Comparison of ENCODE assay signal across 1 cellular context in genomic region chr11:208177-208916, GRCh38.
TF ChIP-seq lines count a peak whose summit lies in the region.

No MANE protein-coding gene starts in this region.

TF ChIP-seq in HepG2, 621 proteins besides CTCF, POLR2A, EP300 and RAD21 (continued from another document and continues in another):
- TF ChIP-seq ZBTB2 (CRISPR knock-in tag; IDR thresholded peaks at IDR 0.05; ENCODE audit: low read depth) (peak; percentile 38; the same call in 1 of the 2 replicates), CREM (IDR thresholded peaks at IDR 0.05) (no peak), CREM (CRISPR knock-in tag; IDR thresholded peaks at IDR 0.05) (no peak), ZNF138 (CRISPR knock-in tag; IDR thresholded peaks at IDR 0.05; ENCODE audit: low read depth) (no peak; the same call in 1 of the 2 replicates), KLF15 (CRISPR knock-in tag; IDR thresholded peaks at IDR 0.05; ENCODE audit: borderline replicate concordance) (no peak), NR2C2 (CRISPR knock-in tag; IDR thresholded peaks at IDR 0.05; ENCODE audit: borderline replicate concordance) (peak; percentile 47; the same call in 1 of the 2 replicates), ZNF713 (CRISPR knock-in tag; IDR thresholded peaks at IDR 0.05) (no peak), ELF4 (CRISPR knock-in tag; IDR thresholded peaks at IDR 0.05; ENCODE audit: borderline replicate concordance) (0 out of 2 replicates have a peak, but pooled peaks have one; percentile 3), ZNF556 (CRISPR knock-in tag; IDR thresholded peaks at IDR 0.05; ENCODE audit: borderline replicate concordance) (0 out of 2 replicates have a peak, but pooled peaks have one; percentile 57), ISX (CRISPR knock-in tag; conservative IDR thresholded peaks at IDR 0.05) (peak; percentile 86; the same call in 1 of the 2 replicates), ZNF816 (CRISPR knock-in tag; IDR thresholded peaks at IDR 0.05; ENCODE audit: borderline replicate concordance) (no peak), ARID4A (CRISPR knock-in tag; IDR thresholded peaks at IDR 0.05; ENCODE audit: borderline replicate concordance) (peak; percentile 76), ZBTB25 (CRISPR knock-in tag; IDR thresholded peaks at IDR 0.05) (peak; percentile 22; the same call in 1 of the 2 replicates), ZNF205 (CRISPR knock-in tag; IDR thresholded peaks at IDR 0.05) (peak; percentile 43; the same call in 1 of the 2 replicates), SOX5 (CRISPR knock-in tag; IDR thresholded peaks at IDR 0.05; ENCODE audit: borderline replicate concordance) (no peak), SAP130 (CRISPR knock-in tag; IDR thresholded peaks at IDR 0.05; ENCODE audit: low read depth) (peak; percentile 87), SKI (IDR thresholded peaks at IDR 0.05; ENCODE audit: partially characterized antibody) (peak; percentile 44), MAX (IDR thresholded peaks at IDR 0.05) (no peak), RBM39 (IDR thresholded peaks at IDR 0.05; ENCODE audit: low read depth, low read length, poor library complexity, severe bottlenecking) (peak; percentile 55), ZNF598 (CRISPR knock-in tag; IDR thresholded peaks at IDR 0.05; ENCODE audit: borderline replicate concordance) (peak; percentile 30; the same call in 1 of the 2 replicates), MYPOP (CRISPR knock-in tag; IDR thresholded peaks at IDR 0.05) (peak; percentile 65; the same call in 1 of the 2 replicates), ZNF784 (CRISPR knock-in tag; IDR thresholded peaks at IDR 0.05; ENCODE audit: borderline replicate concordance) (peak; percentile 65; the same call in 1 of the 2 replicates), FOXO1 (CRISPR knock-in tag; IDR thresholded peaks at IDR 0.05) (0 out of 2 replicates have a peak, but pooled peaks have one; percentile 13), ZNF7 (CRISPR knock-in tag; IDR thresholded peaks at IDR 0.05) (no peak), ZFX (CRISPR knock-in tag; IDR thresholded peaks at IDR 0.05; ENCODE audit: low read depth) (peak; percentile 75), ARID3A (IDR thresholded peaks at IDR 0.05; ENCODE audit: low read depth, low read length) (no peak), SIN3B (IDR thresholded peaks at IDR 0.05; ENCODE audit: low read length) (peak; percentile 53; the same call in 1 of the 2 replicates), ZNF260 (CRISPR knock-in tag; IDR thresholded peaks at IDR 0.05; ENCODE audit: borderline replicate concordance, low read depth) (no peak), TP53 (CRISPR knock-in tag; conservative IDR thresholded peaks at IDR 0.05) (0 out of 2 replicates have a peak, but pooled peaks have one; percentile 7), ZNF121 (CRISPR knock-in tag; IDR thresholded peaks at IDR 0.05) (no peak), NONO (IDR thresholded peaks at IDR 0.05) (no peak), NONO (CRISPR knock-in tag; conservative IDR thresholded peaks at IDR 0.05) (peak; percentile 77), HOXA9 (CRISPR knock-in tag; IDR thresholded peaks at IDR 0.05; ENCODE audit: borderline replicate concordance) (0 out of 2 replicates have a peak, but pooled peaks have one; percentile 15), ISL2 (CRISPR knock-in tag; IDR thresholded peaks at IDR 0.05) (0 out of 2 replicates have a peak, but pooled peaks have one; percentile 7), POLR2G (IDR thresholded peaks at IDR 0.05; ENCODE audit: low read depth, low read length) (peak; percentile 73), PHF21A (CRISPR knock-in tag; IDR thresholded peaks at IDR 0.05) (peak; percentile 69), POGK (CRISPR knock-in tag; conservative IDR thresholded peaks at IDR 0.05) (0 out of 2 replicates have a peak, but pooled peaks have one; percentile 24), KDM5B (CRISPR knock-in tag; IDR thresholded peaks at IDR 0.05; ENCODE audit: borderline replicate concordance) (peak; percentile 18; the same call in 1 of the 2 replicates), DR1 (CRISPR knock-in tag; IDR thresholded peaks at IDR 0.05) (peak; percentile 49; the same call in 1 of the 2 replicates), ZNF547 (CRISPR knock-in tag; IDR thresholded peaks at IDR 0.05) (no peak), ZNF883 (CRISPR knock-in tag; IDR thresholded peaks at IDR 0.05; ENCODE audit: not compliant biosample characterization) (peak; percentile 40), E2F2 (CRISPR knock-in tag; IDR thresholded peaks at IDR 0.05; ENCODE audit: borderline replicate concordance) (0 out of 2 replicates have a peak, but pooled peaks have one; percentile 36), YEATS4 (CRISPR knock-in tag; IDR thresholded peaks at IDR 0.05; ENCODE audit: borderline replicate concordance) (peak; percentile 56; the same call in 1 of the 2 replicates), KDM2A (CRISPR knock-in tag; IDR thresholded peaks at IDR 0.05; ENCODE audit: borderline replicate concordance, low read depth) (peak; percentile 84), CSRNP1 (CRISPR knock-in tag; IDR thresholded peaks at IDR 0.05) (peak; percentile 50; the same call in 1 of the 2 replicates), TFDP2 (CRISPR knock-in tag; IDR thresholded peaks at IDR 0.05) (peak; percentile 79), ZNF761 (CRISPR knock-in tag; conservative IDR thresholded peaks at IDR 0.05) (no peak), ATM (IDR thresholded peaks at IDR 0.05; ENCODE audit: borderline replicate concordance) (no peak)
